In genomic region chr5:88734191-88734640, GRCh38 we compare ENCODE assay signal across 1 cellular context.
TF ChIP-seq lines count a peak whose summit lies in the region.

No MANE protein-coding gene starts in this region.

TF ChIP-seq in K562, 482 proteins besides CTCF, POLR2A, EP300 and RAD21 (continued from another document and continues in another):
- TF ChIP-seq SIN3B (IDR thresholded peaks at IDR 0.05; ENCODE audit: low read depth) (no peak), NCOA4 (IDR thresholded peaks at IDR 0.05; ENCODE audit: partially characterized antibody) (no peak), FOXA3 (CRISPR knock-in tag; conservative IDR thresholded peaks at IDR 0.05 in 1 of 2, IDR thresholded peaks at IDR 0.05 in 1 of 2) (no peak), ATF3 (IDR thresholded peaks at IDR 0.05) (no peak), ATF3 (CRISPR knock-in tag; conservative IDR thresholded peaks at IDR 0.05) (no peak), ZBTB2 (IDR thresholded peaks at IDR 0.05) (no peak), BHLHE40 (IDR thresholded peaks at IDR 0.05; ENCODE audit: low read length) (no peak), C11orf30 (IDR thresholded peaks at IDR 0.05; ENCODE audit: low read depth) (no peak), NELFE (IDR thresholded peaks at IDR 0.05; ENCODE audit: insufficient read depth, insufficient read length) (no peak), FOS (IDR thresholded peaks at IDR 0.05; ENCODE audit: extremely low read depth, insufficient read length) (no peak), XRCC3 (IDR thresholded peaks at IDR 0.05) (no peak), MXD1 (CRISPR knock-in tag; IDR thresholded peaks at IDR 0.05; ENCODE audit: borderline replicate concordance, poor library complexity, severe bottlenecking) (no peak), SPI1 (IDR thresholded peaks at IDR 0.05; ENCODE audit: borderline replicate concordance, low read depth, low read length) (no peak), TCF7 (IDR thresholded peaks at IDR 0.05; ENCODE audit: borderline replicate concordance) (peak; percentile 67; the same call in 1 of the 2 replicates), RBM14 (IDR thresholded peaks at IDR 0.05; ENCODE audit: borderline replicate concordance, insufficient read depth, low read depth, low read length) (no peak), GATAD2B (IDR thresholded peaks at IDR 0.05; ENCODE audit: borderline replicate concordance) (no peak), PCBP2 (IDR thresholded peaks at IDR 0.05; ENCODE audit: low read depth, low read length, poor library complexity, severe bottlenecking) (no peak), SP1 (CRISPR knock-in tag; IDR thresholded peaks at IDR 0.05) (no peak), ADNP (tag; IDR thresholded peaks at IDR 0.05) (no peak; the same call in 1 of the 2 replicates), ZNF639 (CRISPR knock-in tag; conservative IDR thresholded peaks at IDR 0.05 in 1 of 2, IDR thresholded peaks at IDR 0.05 in 1 of 2) (no peak), ZNF354B (CRISPR knock-in tag; IDR thresholded peaks at IDR 0.05) (no peak), STAT6 (CRISPR knock-in tag; IDR thresholded peaks at IDR 0.05) (no peak), ZNF695 (CRISPR knock-in tag; IDR thresholded peaks at IDR 0.05) (no peak), ZBTB26 (CRISPR knock-in tag; IDR thresholded peaks at IDR 0.05) (no peak), STAT5A (IDR thresholded peaks at IDR 0.05; ENCODE audit: borderline replicate concordance, low read length) (peak; percentile 57; the same call in 1 of the 2 replicates), ATF4 (CRISPR knock-in tag; IDR thresholded peaks at IDR 0.05) (no peak), ZNF3 (CRISPR knock-in tag; IDR thresholded peaks at IDR 0.05) (no peak), HNRNPK (IDR thresholded peaks at IDR 0.05; ENCODE audit: low read depth, low read length, poor library complexity, severe bottlenecking) (no peak), MXI1 (IDR thresholded peaks at IDR 0.05; ENCODE audit: low read depth, low read length) (no peak), PYGO2 (tag; IDR thresholded peaks at IDR 0.05) (no peak), SMARCE1 (IDR thresholded peaks at IDR 0.05) (peak; percentile 73), ESRRA (IDR thresholded peaks at IDR 0.05; ENCODE audit: borderline replicate concordance, low read depth) (peak; percentile 87), MAX (CRISPR knock-in tag; IDR thresholded peaks at IDR 0.05) (no peak), RBM22 (IDR thresholded peaks at IDR 0.05; ENCODE audit: low read depth, low read length, poor library complexity, severe bottlenecking) (no peak), SREBF1 (IDR thresholded peaks at IDR 0.05; ENCODE audit: borderline replicate concordance, low read depth, low read length) (no peak), ZNF184 (CRISPR knock-in tag; IDR thresholded peaks at IDR 0.05) (no peak), TCF3 (CRISPR knock-in tag; IDR thresholded peaks at IDR 0.05) (peak; percentile 82), PRPF4 (IDR thresholded peaks at IDR 0.05; ENCODE audit: insufficient read depth, low read depth, low read length, poor library complexity, severe bottlenecking) (no peak), THRA (IDR thresholded peaks at IDR 0.05) (no peak), RFX5 (IDR thresholded peaks at IDR 0.05; ENCODE audit: low read depth, low read length) (no peak), ARID1B (IDR thresholded peaks at IDR 0.05) (peak; percentile 85), USF1 (CRISPR knock-in tag; IDR thresholded peaks at IDR 0.05) (no peak), TFAM (CRISPR knock-in tag; conservative IDR thresholded peaks at IDR 0.05) (no peak), ZNF592 (IDR thresholded peaks at IDR 0.05) (peak; percentile 27; the same call in 1 of the 2 replicates), GTF2E2 (tag; IDR thresholded peaks at IDR 0.05) (no peak), LEF1 (IDR thresholded peaks at IDR 0.05) (peak; percentile 85), NR3C1 (CRISPR knock-in tag; IDR thresholded peaks at IDR 0.05) (no peak), MTA3 (IDR thresholded peaks at IDR 0.05; ENCODE audit: borderline replicate concordance) (no peak), ZBTB33 (CRISPR knock-in tag; IDR thresholded peaks at IDR 0.05) (no peak), CHCHD3 (CRISPR knock-in tag; IDR thresholded peaks at IDR 0.05) (no peak), DLX4 (CRISPR knock-in tag; IDR thresholded peaks at IDR 0.05) (no peak)
